Comparison of ENCODE assay signal across 8 cellular contexts in genomic region chr16:19068237-19068815, GRCh38. TPM values are rescaled to one million over a fixed set of nuclear protein-coding genes. Genes with fewer than 3 reads are reported as not detected.
DNase-seq lines count a peak whose midpoint lies in the region; ATAC-seq and TF ChIP-seq lines count a peak whose summit lies in the region.

No MANE protein-coding gene starts in this region.

- H3K27ac ChIP-seq in angular gyrus (ENCODE audit: low read depth, low read length) = peak overlapping the region; percentile 100
- peak overlapping the region; percentile 100 for H3K27ac ChIP-seq in liver (ENCODE audit: low read depth in 1 of 2, low read length in 2 of 2)
- H3K27ac ChIP-seq in thymus (ENCODE audit: low read depth) = peak overlapping the region; percentile 99

- H3K4me1 ChIP-seq in liver (ENCODE audit: control insufficient read depth in 4 of 4, insufficient read depth in 4 of 4, low read length in 3 of 4) = peaks cover 0 to 9% (median 3%) of the 10 kb centered on the region in 4 donors
- peaks cover 3% of the 10 kb centered on the region for H3K4me1 ChIP-seq in thymus (ENCODE audit: control insufficient read depth, insufficient read depth, low read length)

- H3K9me3 ChIP-seq in liver (ENCODE audit: control insufficient read depth in 4 of 4, low read length in 3 of 4) (no peaks in the 10 kb centered on the region), thymus (ENCODE audit: control insufficient read depth) (no peaks in the 10 kb centered on the region)

- peak overlapping the region; percentile 63 to 96 (median 66) for H3K4me3 ChIP-seq in liver (ENCODE audit: low read depth in 1 of 3, low read length in 3 of 3)
- H3K4me3 ChIP-seq in thymus (ENCODE audit: low read length) = peak overlapping the region; percentile 85

- H3K36me3 ChIP-seq in liver (ENCODE audit: control insufficient read depth in 4 of 4, insufficient read depth in 3 of 4, low read depth in 1 of 4, low read length in 3 of 4) (peaks cover under 1 to 6% (median 2%) of the 10 kb centered on the region in 4 donors), thymus (ENCODE audit: control insufficient read depth, insufficient read depth) (peaks cover 12% of the 10 kb centered on the region)

- DNase-seq in activated T-cell treated with anti-CD3 and anti-CD28 coated beads for 48 hours (ENCODE audit: low read depth) (peak; percentile 2), KG1 (lab: John Stamatoyannopoulos, UW) (no peak), NCI-H2227 (lab: John Stamatoyannopoulos, UW; ENCODE audit: unreplicated experiment) (no peak)
- no peak for DNase-seq in activated T-cell treated with anti-CD3 and anti-CD28 coated beads, Interleukin-2, amount 50 U/mL, for 48 hours

- TF ChIP-seq RAD21 in liver (IDR thresholded peaks at IDR 0.05) = no peak

- H3K27me3 ChIP-seq in liver (ENCODE audit: control insufficient read depth in 4 of 4, insufficient read depth in 4 of 4, low read length in 3 of 4) (no peaks in the 10 kb centered on the region), thymus (ENCODE audit: control insufficient read depth, insufficient read depth) (no peaks in the 10 kb centered on the region)

- no peak for TF ChIP-seq CTCF in liver (IDR thresholded peaks at IDR 0.05; ENCODE audit: low read depth, low read length, missing input control)

- ATAC-seq in GM21360 (IDR thresholded peaks at IDR 0.05; ENCODE audit: unreplicated experiment) = no peak

- WGBS in liver = 52% methylated on average over 19 of the region's 19 CpGs
- 58% methylated on average over 19 of the region's 19 CpGs for WGBS in thymus

- peak overlapping the region; percentile 77 to 96 for H3K9ac ChIP-seq in liver (ENCODE audit: low read depth in 1 of 2, low read length in 2 of 2)

TF ChIP-seq in liver, 16 proteins besides CTCF, POLR2A, EP300 and RAD21:
- TF ChIP-seq HNF4G (IDR thresholded peaks at IDR 0.05) (no peak), HNF4A (conservative IDR thresholded peaks at IDR 0.05) (no peak), JUND (IDR thresholded peaks at IDR 0.05) (no peak), MAX (IDR thresholded peaks at IDR 0.05) (no peak), REST (IDR thresholded peaks at IDR 0.05) (no peak), EGR1 (IDR thresholded peaks at IDR 0.05; ENCODE audit: low read depth in 2 of 2) (no peak), NR2F2 (IDR thresholded peaks at IDR 0.05) (no peak), RXRA (IDR thresholded peaks at IDR 0.05) (no peak), FOXA2 (IDR thresholded peaks at IDR 0.05) (no peak), GABPA (IDR thresholded peaks at IDR 0.05 in 1 of 2, conservative IDR thresholded peaks at IDR 0.05 in 1 of 2) (no peak), ATF3 (IDR thresholded peaks at IDR 0.05) (no peak), SP1 (IDR thresholded peaks at IDR 0.05) (no peak)
TF ChIP-seq in liver: peak in this region for 0.

RNA-seq across cellular contexts. Expression of gene COQ7, which starts 0.9 kb away (rescaled TPM):
- total RNA-seq in liver = 10 to 100 TPM in 1 of 2 donors, 1 to 10 TPM in 1; 8.1 to 10.8 TPM
- polyA plus RNA-seq in liver = 1 to 10 TPM; 5.3 to 6.4 TPM
- 15.4 TPM for polyA plus RNA-seq in thymus

RNA-seq across cellular contexts. Expression of gene ITPRIPL2, which starts 45.4 kb away (rescaled TPM):
- 10 to 100 TPM in 1 of 2 donors, 1 to 10 TPM in 1; 5.6 to 14.3 TPM for total RNA-seq in liver
- polyA plus RNA-seq in liver (1 to 10 TPM; 2.2 to 5.4 TPM), thymus (5.3 TPM)
